Comparison of ENCODE assay signal across 18 cellular contexts in genomic region chr15:94105760-94106159, GRCh38.
DNase-seq lines count a peak whose midpoint lies in the region; TF ChIP-seq lines count a peak whose summit lies in the region.
"Had no signal": no experiment of that assay in that cellular context is flagged by ENCODE, and none has a peak within 500 bp of the region (broad histone marks: within the 10 kb centered on the region; RNA-seq: fewer than 3 reads in every experiment).

No MANE protein-coding gene starts in this region.

- TF ChIP-seq POLR2A in esophagus muscularis mucosa (IDR thresholded peaks at IDR 0.05; ENCODE audit: low read depth) = no peak

- peak overlapping the region; percentile 29 for H3K9ac ChIP-seq in neural cell (ENCODE audit: low read length)
- H3K9ac ChIP-seq: SK-N-SH had no signal

- H3K79me2 ChIP-seq in neural cell (replicated peaks; ENCODE audit: insufficient read depth, low read length) = no peaks in the 10 kb centered on the region

- H4K20me1 ChIP-seq in neural cell (ENCODE audit: insufficient read depth) = no peaks in the 10 kb centered on the region

- intact Hi-C loops in esophagus muscularis mucosa (cut with DNase I) = no loop called here

- TF ChIP-seq EP300 in esophagus muscularis mucosa (IDR thresholded peaks at IDR 0.05) (no peak), neural cell (conservative IDR thresholded peaks at IDR 0.05; ENCODE audit: poor library complexity, severe bottlenecking) (peak; percentile 87)

- H3K4me2 ChIP-seq in neural cell (ENCODE audit: low read length) = peak overlapping the region; percentile 15
- H3K4me2 ChIP-seq: A549, SK-N-SH had no signal

- H3K9me3 ChIP-seq in esophagus muscularis mucosa (no peaks in the 10 kb centered on the region), neural cell (ENCODE audit: low read length) (no peaks in the 10 kb centered on the region)
- H3K9me3 ChIP-seq: A549, SK-N-SH had no signal

- H3K4me3 ChIP-seq in esophagus muscularis mucosa (no peak overlapping the region), neural cell (ENCODE audit: low read length) (peak overlapping the region; percentile 36)
- H3K4me3 ChIP-seq: A549 had no signal

- whole genome bisulfite sequencing in esophagus muscularis mucosa = 58% methylated on average over 4 of the region's 4 CpGs

- H3K27me3 ChIP-seq in esophagus muscularis mucosa = no peaks in the 10 kb centered on the region
- H3K27me3 ChIP-seq in neural cell (ENCODE audit: insufficient read depth, low read depth, low read length) = no peaks in the 10 kb centered on the region

- DNase-seq in DMS153 (lab: John Stamatoyannopoulos, UW) = peak; percentile 55
- peak; percentile 36 for DNase-seq in NCI-H2227 treated with DMSO at 0.1 percent for 48 hours (lab: John Stamatoyannopoulos, UW)
- peak; percentile 50 for DNase-seq in esophagus muscularis mucosa (ENCODE audit: extremely low spot score)
- DNase-seq in RKO (ENCODE audit: low spot score) = no peak
- no peak for DNase-seq in RPMI8226
- no peak for DNase-seq in GM19240 (ENCODE audit: insufficient read length, low spot score)
- DNase-seq in activated T-cell treated with anti-CD3 and anti-CD28 coated beads for 4 hours = no peak
- DNase-seq: activated CD8-positive, alpha-beta memory T cell treated with anti-CD3 and anti-CD28 coated beads, Interleukin-2, amount 10 ng/mL, durations not matched to agents 7 days and 5 days; activated effector memory CD4-positive, alpha-beta T cell treated with anti-CD3 and anti-CD28 coated beads, Interleukin-2, amount 50 U/mL, for 16 hours; amniotic stem cell; cerebellar nuclear complex; effector memory CD8-positive, alpha-beta T cell; naive thymus-derived CD8-positive, alpha-beta T cell; NCI-H1694 treated with DMSO at 0.1 percent for 48 hours; PC-3; SK-N-SH had no signal

- no peaks in the 10 kb centered on the region for H3K9me2 ChIP-seq in neural cell (ENCODE audit: insufficient read depth, low read length)
- H3K9me2 ChIP-seq: SK-N-SH had no signal

- H3F3A ChIP-seq in neural cell (ENCODE audit: insufficient read depth, low read length, poor library complexity, severe bottlenecking) = no peaks in the 10 kb centered on the region

- peak; percentile 38 for TF ChIP-seq RAD21 in neural cell (conservative IDR thresholded peaks at IDR 0.05)

- H3K27ac ChIP-seq in esophagus muscularis mucosa (replicated peaks in 1 of 4) = peak overlapping the region; percentile 35 to 66 (median 52)
- H3K27ac ChIP-seq in neural cell (ENCODE audit: low read length) = peak overlapping the region; percentile 81
- H3K27ac ChIP-seq: A549 had no signal

- H3K36me3 ChIP-seq in esophagus muscularis mucosa (no peaks in the 10 kb centered on the region), neural cell (ENCODE audit: insufficient read depth, low read length) (no peaks in the 10 kb centered on the region)

- no peak for TF ChIP-seq CTCF in esophagus muscularis mucosa (IDR thresholded peaks at IDR 0.05)
- TF ChIP-seq CTCF in neural cell (IDR thresholded peaks at IDR 0.05; ENCODE audit: poor library complexity, severe bottlenecking) = no peak

- H3K4me1 ChIP-seq in esophagus muscularis mucosa = peaks cover 0 to 23% (median 15%) of the 10 kb centered on the region in 4 donors
- H3K4me1 ChIP-seq: A549 had no signal

- peak overlapping the region; percentile 37 for H2AFZ ChIP-seq in neural cell (ENCODE audit: low read depth, low read length)

TF ChIP-seq in neural cell, 6 proteins besides CTCF, POLR2A, EP300 and RAD21:
- TF ChIP-seq TAF1 (IDR thresholded peaks at IDR 0.05; ENCODE audit: low read depth) (no peak), SMC3 (conservative IDR thresholded peaks at IDR 0.05; ENCODE audit: poor library complexity) (peak; percentile 32), REST (IDR thresholded peaks at IDR 0.05; ENCODE audit: borderline replicate concordance) (peak; percentile 84), MXI1 (conservative IDR thresholded peaks at IDR 0.05; ENCODE audit: poor library complexity, severe bottlenecking) (no peak), EZH2 (IDR thresholded peaks at IDR 0.05; ENCODE audit: borderline replicate concordance, insufficient read depth, low read length, poor library complexity, severe bottlenecking) (no peak), POLR2AphosphoS5 (IDR thresholded peaks at IDR 0.05) (peak; percentile 72)

Comparison
In these comparisons a context has a peak if more than half of its experiments do, and no peak if none do; other contexts are left out.
1. DNase-seq: peak in DMS153 (single experiment), NCI-H2227 treated with DMSO at 0.1 percent for 48 hours (single experiment) and esophagus muscularis mucosa (single experiment); none in RKO (single experiment), RPMI8226 (single experiment), GM19240 (single experiment) and activated T-cell treated with anti-CD3 and anti-CD28 coated beads for 4 hours (single experiment).